Comparison of ENCODE assay signal across 14 cellular contexts in genomic region chr2:130827502-130828251, GRCh38. TPM values are rescaled to one million over a fixed set of nuclear protein-coding genes. Genes with fewer than 3 reads are reported as not detected.
DNase-seq lines count a peak whose midpoint lies in the region; FAIRE-seq and TF ChIP-seq lines count a peak whose summit lies in the region.
"Had no signal": no experiment of that assay in that cellular context is flagged by ENCODE, and none has a peak within 500 bp of the region (broad histone marks: within the 10 kb centered on the region; RNA-seq: fewer than 3 reads in every experiment).

No MANE protein-coding gene starts in this region.

- H3K4me1 ChIP-seq in kidney (ENCODE audit: control insufficient read depth in 1 of 2, insufficient read depth in 1 of 2, low read depth in 1 of 2, low read length in 2 of 2) = no peaks in the 10 kb centered on the region
- no peaks in the 10 kb centered on the region for H3K4me1 ChIP-seq in Karpas-422 (ENCODE audit: low read length)
- peaks cover 0 to 3% (median 0%) of the 10 kb centered on the region in 4 donors for H3K4me1 ChIP-seq in esophagus muscularis mucosa

- no peak for TF ChIP-seq POLR2A in esophagus muscularis mucosa (IDR thresholded peaks at IDR 0.05; ENCODE audit: low read depth)

- TF ChIP-seq CTCF in AG09309 (IDR thresholded peaks at IDR 0.05; ENCODE audit: control insufficient read depth, insufficient read depth, low read depth, low read length, missing control alignments) (no peak), brain (conservative IDR thresholded peaks at IDR 0.05) (no peak), kidney (IDR thresholded peaks at IDR 0.05; ENCODE audit: borderline replicate concordance, extremely low read depth, insufficient read depth) (no peak), esophagus muscularis mucosa (IDR thresholded peaks at IDR 0.05) (no peak)

- no peak for TF ChIP-seq EP300 in esophagus muscularis mucosa (IDR thresholded peaks at IDR 0.05)

- H3K27ac Mint-ChIP-seq in brain = peak overlapping the region in 4 of 5 experiments; percentile 81 to 91 (median 87)
- H3K27ac Mint-ChIP-seq: activated naive CD8-positive, alpha-beta T cell treated with anti-CD3 and anti-CD28 coated beads for 36 hours had no signal

- H3K9me3 Mint-ChIP-seq in brain = peaks cover 0 to 2% (median 0%) of the 10 kb centered on the region in 5 experiments
- H3K9me3 Mint-ChIP-seq: activated naive CD8-positive, alpha-beta T cell treated with anti-CD3 and anti-CD28 coated beads for 36 hours had no signal

- H3K9me2 ChIP-seq in Karpas-422 (replicated peaks; ENCODE audit: insufficient read depth, low read length) = no peaks in the 10 kb centered on the region

- peak; percentile 68 for FAIRE-seq in HTR-8/SVneo (lab: Jason Lieb, UNC)
- no peak for FAIRE-seq in kidney (lab: Jason Lieb, UNC)

- H3K36me3 Mint-ChIP-seq in brain = no peaks in the 10 kb centered on the region
- H3K36me3 Mint-ChIP-seq: activated naive CD8-positive, alpha-beta T cell treated with anti-CD3 and anti-CD28 coated beads for 36 hours had no signal

- H3K9ac ChIP-seq in kidney (ENCODE audit: low read length in 2 of 2) (no peak overlapping the region), Karpas-422 (ENCODE audit: low read length) (no peak overlapping the region)

- no peak overlapping the region for H3K27ac ChIP-seq in kidney (ENCODE audit: low read depth in 2 of 2, low read length in 2 of 2)
- no peak overlapping the region for H3K27ac ChIP-seq in Karpas-422 (ENCODE audit: low read length)
- H3K27ac ChIP-seq in esophagus muscularis mucosa (replicated peaks in 1 of 4) = no peak overlapping the region
- H3K27ac ChIP-seq: C4-2B, thoracic aorta had no signal

- peaks cover 56% of the 10 kb centered on the region for H3K4me1 Mint-ChIP-seq in brain

- no peak overlapping the region for H2AFZ ChIP-seq in Karpas-422 (ENCODE audit: low read length)

- H3K27me3 ChIP-seq in Karpas-422 (ENCODE audit: low read length) = no peaks in the 10 kb centered on the region
- H3K27me3 ChIP-seq in esophagus muscularis mucosa = peaks cover 0 to 19% (median 0%) of the 10 kb centered on the region in 4 donors

- H3K36me3 ChIP-seq in kidney (ENCODE audit: control insufficient read depth in 1 of 2, insufficient read depth in 2 of 2, low read length in 2 of 2) (no peaks in the 10 kb centered on the region), Karpas-422 (ENCODE audit: insufficient read depth, low read length) (no peaks in the 10 kb centered on the region), esophagus muscularis mucosa (no peaks in the 10 kb centered on the region)
- H3K36me3 ChIP-seq: esophagus squamous epithelium, thoracic aorta had no signal

- H3K4me3 ChIP-seq in AG09309 (ENCODE audit: control insufficient read depth, low read depth, low read length) = no peak overlapping the region
- H3K4me3 ChIP-seq in kidney (ENCODE audit: low read length in 2 of 2) = no peak overlapping the region
- H3K4me3 ChIP-seq in Karpas-422 (ENCODE audit: low read length) = no peak overlapping the region
- no peak overlapping the region for H3K4me3 ChIP-seq in esophagus muscularis mucosa
- H3K4me3 ChIP-seq: esophagus squamous epithelium, thoracic aorta had no signal

- no peak overlapping the region for H3K4me3 Mint-ChIP-seq in brain
- H3K4me3 Mint-ChIP-seq: activated naive CD8-positive, alpha-beta T cell treated with anti-CD3 and anti-CD28 coated beads for 36 hours had no signal

- no peaks in the 10 kb centered on the region for H3K79me2 ChIP-seq in Karpas-422 (ENCODE audit: low read length)

- H3K27me3 Mint-ChIP-seq in brain = peaks cover 8% of the 10 kb centered on the region

- 82% methylated on average over 10 of the region's 15 CpGs for WGBS in esophagus muscularis mucosa

- H3K4me2 ChIP-seq in Karpas-422 (ENCODE audit: low read depth, low read length, poor library complexity, severe bottlenecking) = no peak overlapping the region

- intact Hi-C loops in kidney (cut with DNase I) = no loop called here
- intact Hi-C loops in esophagus muscularis mucosa (cut with DNase I) = no loop called here

- H4K20me1 ChIP-seq in Karpas-422 (ENCODE audit: insufficient read depth, low read depth, low read length) = no peaks in the 10 kb centered on the region

- H3K9me3 ChIP-seq in kidney (ENCODE audit: control insufficient read depth in 1 of 2, low read length in 2 of 2) (no peaks in the 10 kb centered on the region), Karpas-422 (ENCODE audit: low read length) (no peaks in the 10 kb centered on the region), esophagus muscularis mucosa (no peaks in the 10 kb centered on the region)
- H3K9me3 ChIP-seq: esophagus squamous epithelium, thoracic aorta had no signal

- DNase-seq in AG09309 (ENCODE audit: low read depth) = peak; percentile 14
- no peak for DNase-seq in HTR-8/SVneo (ENCODE audit: insufficient read length, low spot score)
- DNase-seq in kidney = peak; percentile 46
- DNase-seq in Karpas-422 = no peak
- DNase-seq in esophagus muscularis mucosa (ENCODE audit: extremely low spot score) = no peak
- no peak for DNase-seq in NCI-H2081 treated with DMSO at 0.1 percent for 48 hours (lab: John Stamatoyannopoulos, UW)
- no peak for DNase-seq in NCI-H2196 treated with DMSO at 0.1 percent for 48 hours (lab: John Stamatoyannopoulos, UW; ENCODE audit: unreplicated experiment)
- DNase-seq: activated CD4-positive, alpha-beta T cell treated with anti-CD3 and anti-CD28 coated beads, Interleukin-2, amount 50 U/mL, for 48 hours; activated naive CD8-positive, alpha-beta T cell treated with anti-CD3 and anti-CD28 coated beads for 36 hours; esophagus squamous epithelium; NCI-H2171 had no signal

RNA-seq across cellular contexts. Expression of gene ARHGEF4, which starts 9.0 kb away (rescaled TPM):
- polyA plus RNA-seq in brain (ENCODE audit: insufficient read depth, low read depth, low replicate concordance) (47.6 TPM), kidney (ENCODE audit: insufficient read depth, low read depth, low replicate concordance) (0.90 TPM)
- total RNA-seq in kidney (0.94 TPM), esophagus muscularis mucosa (10 to 100 TPM; 23.7 to 51.5 (median 37.1) TPM)
- not detected in 2 replicates for total RNA-seq in Karpas-422 (2014; rRNA removed; shearing (Covaris generic); ENCODE audit: low replicate concordance)

Comparison
In these comparisons a context has a peak if more than half of its experiments do, and no peak if none do; other contexts are left out.
1. DNase-seq: peak in AG09309 (single experiment) and kidney (single experiment); none in HTR-8/SVneo (single experiment), Karpas-422 (single experiment), esophagus muscularis mucosa (single experiment), NCI-H2081 treated with DMSO at 0.1 percent for 48 hours (single experiment) and NCI-H2196 treated with DMSO at 0.1 percent for 48 hours (single experiment).
2. RNA of gene ARHGEF4, which starts 9.0 kb away (total RNA-seq): 23.7 to 51.5 TPM in esophagus muscularis mucosa; 0.94 TPM in kidney (single experiment) and not detected in Karpas-422; every median in the first group is over 10 times any median in the second.